Comparison of ENCODE assay signal across 8 cellular contexts in the genomic region with DNA sequence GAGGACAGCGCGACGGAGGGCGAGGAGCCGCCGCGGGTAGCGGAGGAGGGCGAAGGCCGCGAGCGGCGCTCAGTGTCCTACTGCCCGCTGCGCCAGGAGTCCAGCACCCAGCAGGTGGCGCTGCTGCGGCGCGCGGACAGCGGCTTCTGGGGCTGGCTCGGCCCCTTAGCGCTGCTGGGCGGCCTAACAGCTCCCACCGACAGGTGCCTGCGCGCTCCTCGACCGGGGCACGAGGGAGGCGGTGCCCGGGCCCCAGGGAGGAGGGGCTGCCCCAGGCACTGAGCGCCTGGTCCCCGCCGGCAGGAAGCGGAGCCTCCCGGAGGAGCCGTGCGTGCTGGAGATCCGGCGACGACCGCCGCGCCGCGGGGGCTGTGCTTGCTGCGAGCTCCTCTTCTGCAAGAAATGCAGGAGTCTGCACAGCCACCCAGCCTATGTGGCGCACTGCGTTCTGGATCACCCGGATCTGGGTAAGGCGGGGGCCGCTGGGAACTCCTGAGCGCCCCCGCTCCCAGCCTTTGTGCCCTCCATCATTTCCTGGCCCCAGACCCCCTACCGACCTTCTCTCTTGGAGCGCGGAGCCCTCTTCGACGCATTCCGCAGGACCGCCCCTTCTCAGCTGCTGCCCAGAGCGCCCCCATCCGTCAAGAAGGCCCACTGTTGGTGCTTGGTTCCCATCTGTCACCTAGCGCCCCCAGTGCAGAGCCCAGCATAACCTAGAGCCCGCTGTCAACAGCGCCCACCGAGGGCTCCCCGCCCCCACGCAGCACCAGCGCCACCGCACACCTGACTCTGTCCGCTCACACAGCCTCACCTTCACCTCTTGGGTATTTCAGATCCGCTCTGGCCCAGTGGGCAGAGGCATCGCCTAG. TPM values are rescaled to one million over a fixed set of nuclear protein-coding genes. Genes with fewer than 3 reads are reported as not detected.
DNase-seq lines count a peak whose midpoint lies in the region; ATAC-seq, FAIRE-seq and TF ChIP-seq lines count a peak whose summit lies in the region.

No MANE protein-coding gene starts in this region.

- H3K9ac ChIP-seq in kidney (ENCODE audit: low read length in 2 of 2) = peak overlapping the region in 1 of 2 donors; percentile 34

- peaks cover 6% of the 10 kb centered on the region for H3K36me3 Mint-ChIP-seq in central memory CD8-positive, alpha-beta T cell (ENCODE audit: insufficient read depth)

- ATAC-seq in GM18907 (IDR thresholded peaks at IDR 0.05; ENCODE audit: unreplicated experiment) = peak; percentile 87
- peak; percentile 82 for ATAC-seq in HG03175 (IDR thresholded peaks at IDR 0.05; ENCODE audit: unreplicated experiment)
- ATAC-seq in activated CD4-positive, CD25-positive, alpha-beta regulatory T cell treated with anti-CD3 and anti-CD28 coated beads, Interleukin-2, amount 50 U/mL, for 24 hours = peak; percentile 96
- ATAC-seq in central memory CD8-positive, alpha-beta T cell (replicated peaks; ENCODE audit: extremely low read depth, poor library complexity, severe bottlenecking) = peak; percentile 88

- peak overlapping the region; percentile 89 for H3K27ac Mint-ChIP-seq in central memory CD8-positive, alpha-beta T cell (ENCODE audit: low read depth)

- peaks cover 34% of the 10 kb centered on the region for H3K27me3 ChIP-seq in AG04450 (ENCODE audit: control insufficient read depth, insufficient read depth, low read length)

- POLR2A ChIA-PET in AG04450 (lab: Yijun Ruan, JAX) = interaction anchor here (0.5 to 2.5 kb wide), 5 partner anchors 40 to 186 kb away, joined by 3 to 24 read pairs (median 5); partner anchors contain the start of genes PEX12 and TAF15

- H3K9me3 Mint-ChIP-seq in central memory CD8-positive, alpha-beta T cell = no peaks in the 10 kb centered on the region

- peaks cover 0 to 2% of the 10 kb centered on the region in 2 donors for H3K4me1 ChIP-seq in kidney (ENCODE audit: control insufficient read depth in 1 of 2, insufficient read depth in 1 of 2, low read depth in 1 of 2, low read length in 2 of 2)

- intact Hi-C loops in kidney (cut with DNase I) = no loop called here

- H3K4me1 Mint-ChIP-seq in central memory CD8-positive, alpha-beta T cell = peaks cover 8% of the 10 kb centered on the region

- no peak for DNase-seq in AG04450 (ENCODE audit: low read depth, low spot score)
- DNase-seq in NCI-H226 = peak; percentile 84
- DNase-seq in central memory CD8-positive, alpha-beta T cell (ENCODE audit: low spot score in 2 of 2) = peak; percentile 73 to 77
- peak; percentile 95 for DNase-seq in kidney
- peak; percentile 75 to 79 for DNase-seq in stimulated activated CD4-positive, alpha-beta T cell treated with anti-CD3 and anti-CD28 coated beads, Interleukin-15, amount 100 ng/mL, for 1 hour (ENCODE audit: low read depth in 1 of 2, low spot score in 1 of 2)

- no peak overlapping the region for H3K27ac ChIP-seq in AG04450 (ENCODE audit: low read depth, low read length)
- H3K27ac ChIP-seq in kidney (ENCODE audit: low read depth in 2 of 2, low read length in 2 of 2) = no peak overlapping the region

- peak overlapping the region; percentile 83 for H3K4me3 Mint-ChIP-seq in central memory CD8-positive, alpha-beta T cell

- FAIRE-seq in kidney (lab: Jason Lieb, UNC) = no peak

- CTCF ChIA-PET in AG04450 (lab: Charles Lee) = interaction anchor here (0.7 to 13.6 kb wide), 43 partner anchors 9 to 719 kb away, joined by 3 to 478 read pairs (median 5); partner anchors contain the start of genes GAS2L2 and TAF15

- peak overlapping the region; percentile 49 for H3K4me3 ChIP-seq in AG04450 (ENCODE audit: low read depth, low read length)
- H3K4me3 ChIP-seq in kidney (ENCODE audit: low read length in 2 of 2) = peak overlapping the region; percentile 48 to 54

- no peaks in the 10 kb centered on the region for H3K36me3 ChIP-seq in kidney (ENCODE audit: control insufficient read depth in 1 of 2, insufficient read depth in 2 of 2, low read length in 2 of 2)

- H3K9me3 ChIP-seq in AG04450 (ENCODE audit: control insufficient read depth, insufficient read depth, low read length) = no peaks in the 10 kb centered on the region
- H3K9me3 ChIP-seq in kidney (ENCODE audit: control insufficient read depth in 1 of 2, low read length in 2 of 2) = no peaks in the 10 kb centered on the region

- peaks cover 4% of the 10 kb centered on the region for H3K27me3 Mint-ChIP-seq in central memory CD8-positive, alpha-beta T cell

- peak; percentile 85 for TF ChIP-seq CTCF in AG04450 (IDR thresholded peaks at IDR 0.05; ENCODE audit: low read depth, low read length)
- TF ChIP-seq CTCF in kidney (IDR thresholded peaks at IDR 0.05; ENCODE audit: borderline replicate concordance, extremely low read depth, insufficient read depth) = peak; percentile 99

RNA-seq across cellular contexts. Expression of gene C17orf50, which starts 3.7 kb away (rescaled TPM):
- polyA plus RNA-seq in AG04450 (2011; rRNA removed) (not detected in 2 replicates), kidney (ENCODE audit: insufficient read depth, low read depth, low replicate concordance) (0.41 TPM)
- not detected in 2 replicates for polyA minus RNA-seq in AG04450 (2011; rRNA and poly(A)+ RNA removed)
- total RNA-seq in kidney = not detected

RNA-seq across cellular contexts. Expression of gene GAS2L2, which starts 11.3 kb away (rescaled TPM):
- polyA plus RNA-seq in AG04450 (2011; rRNA removed) (not detected in 2 replicates), kidney (ENCODE audit: insufficient read depth, low read depth, low replicate concordance) (not detected)
- polyA minus RNA-seq in AG04450 (2011; rRNA and poly(A)+ RNA removed) = not detected in 2 replicates
- total RNA-seq in kidney = not detected

RNA-seq across cellular contexts. Expression of gene MMP28, which starts 31.1 kb away (rescaled TPM):
- polyA plus RNA-seq in AG04450 (2011; rRNA removed) = 0.15 and 0.17 TPM in 2 replicates
- polyA minus RNA-seq in AG04450 (2011; rRNA and poly(A)+ RNA removed) = 0.70 TPM in 1 of 2 replicates, not detected in the other
- total RNA-seq in kidney = 4.5 TPM
- polyA plus RNA-seq in kidney (ENCODE audit: insufficient read depth, low read depth, low replicate concordance) = 10.3 TPM

RNA-seq across cellular contexts. Expression of gene RASL10B, which starts 32.9 kb away (rescaled TPM):
- 3.3 and 4.3 TPM in 2 replicates for polyA plus RNA-seq in AG04450 (2011; rRNA removed)
- polyA minus RNA-seq in AG04450 (2011; rRNA and poly(A)+ RNA removed) = 8.0 and 11.4 TPM in 2 replicates
- total RNA-seq in kidney = 2.4 TPM
- 1.5 TPM for polyA plus RNA-seq in kidney (ENCODE audit: insufficient read depth, low read depth, low replicate concordance)

RNA-seq across cellular contexts. Expression of gene TAF15, which starts 44.9 kb away (rescaled TPM):
- polyA plus RNA-seq in AG04450 (2011; rRNA removed) (51.6 and 66.1 TPM in 2 replicates), kidney (ENCODE audit: insufficient read depth, low read depth, low replicate concordance) (66.3 TPM)
- 45.4 and 74.0 TPM in 2 replicates for polyA minus RNA-seq in AG04450 (2011; rRNA and poly(A)+ RNA removed)
- 149 TPM for total RNA-seq in kidney
